Comparison of ENCODE assay signal across 25 cellular contexts in the genomic region with DNA sequence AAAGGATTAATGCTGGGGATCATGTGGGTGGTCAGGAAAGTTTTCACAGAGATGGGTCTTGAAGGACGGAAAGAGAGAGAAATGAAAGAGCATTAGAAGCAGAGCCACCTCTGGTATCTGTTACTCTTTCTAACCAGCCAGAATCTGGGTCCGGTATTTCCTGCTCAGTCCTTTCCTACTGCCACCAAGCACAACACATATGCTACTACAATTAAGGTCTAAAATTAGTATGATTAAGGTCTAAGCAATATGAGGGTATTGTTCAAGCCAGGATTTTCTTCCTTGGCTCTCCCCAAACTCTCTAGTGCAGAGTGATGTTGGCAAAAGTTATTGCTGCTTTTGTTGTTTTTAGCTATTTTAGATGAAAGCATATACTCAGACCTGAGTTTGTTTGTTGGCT.
"Had no signal": no experiment of that assay in that cellular context is flagged by ENCODE, and none has a peak within 500 bp of the region (broad histone marks: within the 10 kb centered on the region; RNA-seq: fewer than 3 reads in every experiment).

No MANE protein-coding gene starts in this region.

- H3K9me3 Mint-ChIP-seq: activated B cell treated with CpG ODN at 0.5 μM for 24 hours; activated naive CD4-positive, alpha-beta T cell treated with anti-CD3 and anti-CD28 coated beads, Interleukin-2, amount 10 ng/mL, durations not matched to agents 7 days and 5 days; activated naive CD8-positive, alpha-beta T cell treated with anti-CD3 and anti-CD28 coated beads for 36 hours; activated T-helper 17 cell treated with anti-CD3 and anti-CD28 coated beads, Interleukin-2, amount 50 U/mL, for 72 hours; T-cell had no signal

- H3K4me3 Mint-ChIP-seq: activated B cell treated with CpG ODN at 0.5 μM for 24 hours; activated CD4-positive, alpha-beta T cell treated with anti-CD3 and anti-CD28 coated beads, Interleukin-2, amount 10 ng/mL, durations not matched to agents 24 days and 14 days; activated CD8-positive, alpha-beta memory T cell treated with anti-CD3 and anti-CD28 coated beads, Interleukin-2, amount 10 ng/mL, durations not matched to agents 7 days and 5 days; activated naive CD4-positive, alpha-beta T cell treated with anti-CD3 and anti-CD28 coated beads, Interleukin-2, amount 10 ng/mL, durations not matched to agents 7 days and 5 days; activated naive CD8-positive, alpha-beta T cell treated with anti-CD3 and anti-CD28 coated beads for 36 hours; activated T-helper 17 cell treated with anti-CD3 and anti-CD28 coated beads, Interleukin-2, amount 50 U/mL, for 72 hours; T-cell had no signal

- H3K27ac Mint-ChIP-seq: activated B cell treated with CpG ODN at 0.5 μM for 24 hours; activated CD4-positive, alpha-beta T cell treated with anti-CD3 and anti-CD28 coated beads, Interleukin-2, amount 10 ng/mL, durations not matched to agents 24 days and 14 days; activated CD8-positive, alpha-beta memory T cell treated with anti-CD3 and anti-CD28 coated beads, Interleukin-2, amount 10 ng/mL, durations not matched to agents 7 days and 5 days; activated naive CD4-positive, alpha-beta T cell treated with anti-CD3 and anti-CD28 coated beads, Interleukin-2, amount 10 ng/mL, durations not matched to agents 7 days and 5 days; activated naive CD8-positive, alpha-beta T cell treated with anti-CD3 and anti-CD28 coated beads for 36 hours; activated T-helper 17 cell treated with anti-CD3 and anti-CD28 coated beads, Interleukin-2, amount 50 U/mL, for 72 hours; T-cell had no signal

- ATAC-seq: activated CD8-positive, alpha-beta memory T cell treated with anti-CD3 and anti-CD28 coated beads, Interleukin-2, amount 10 ng/mL, durations not matched to agents 7 days and 5 days; activated T-helper 17 cell treated with anti-CD3 and anti-CD28 coated beads, Interleukin-2, amount 50 U/mL, for 72 hours; PC-3; T-cell had no signal

- H3K27ac ChIP-seq: SK-N-MC had no signal

- H3K4me3 ChIP-seq: SK-N-MC had no signal

- H3K4me1 Mint-ChIP-seq: activated B cell treated with CpG ODN at 0.5 μM for 24 hours; activated T-helper 17 cell treated with anti-CD3 and anti-CD28 coated beads, Interleukin-2, amount 50 U/mL, for 72 hours had no signal

- DNase-seq: activated B cell treated with CpG ODN at 0.5 μM for 24 hours; activated CD4-positive, alpha-beta T cell treated with anti-CD3 and anti-CD28 coated beads for 1 hour; activated CD4-positive, alpha-beta T cell treated with anti-CD3 and anti-CD28 coated beads, Interleukin-2, amount 10 ng/mL, durations not matched to agents 24 days and 14 days; activated CD4-positive, alpha-beta T cell treated with anti-CD3 and anti-CD28 coated beads, Interleukin-2, amount 50 U/mL, for 48 hours; activated CD8-positive, alpha-beta memory T cell treated with anti-CD3 and anti-CD28 coated beads, Interleukin-2, amount 10 ng/mL, durations not matched to agents 7 days and 5 days; activated gamma-delta T cell treated with Interleukin-2 at 50 U/mL for 16 hours; activated naive CD4-positive, alpha-beta T cell treated with anti-CD3 and anti-CD28 coated beads, Interleukin-2, amount 10 ng/mL, durations not matched to agents 7 days and 5 days; activated naive CD8-positive, alpha-beta T cell treated with anti-CD3 and anti-CD28 coated beads for 36 hours; activated T-cell treated with anti-CD3 and anti-CD28 coated beads for 4 hours; activated T-cell treated with anti-CD3 and anti-CD28 coated beads, Interleukin-2, amount 50 U/mL, for 48 hours; caudate nucleus; NCI-H1048; NCI-H146; NCI-H187 treated with DMSO at 0.1 percent for 48 hours; NCI-H2081 treated with DMSO at 0.1 percent for 48 hours; NCI-H446; NCI-H524; PC-3; T-cell; T-helper 2 cell; T1000 had no signal

- FAIRE-seq: RCC 7860, TTC549 had no signal

- H3K27me3 Mint-ChIP-seq: activated B cell treated with CpG ODN at 0.5 μM for 24 hours; activated CD4-positive, alpha-beta T cell treated with anti-CD3 and anti-CD28 coated beads, Interleukin-2, amount 10 ng/mL, durations not matched to agents 24 days and 14 days; activated CD8-positive, alpha-beta memory T cell treated with anti-CD3 and anti-CD28 coated beads, Interleukin-2, amount 10 ng/mL, durations not matched to agents 7 days and 5 days; activated naive CD4-positive, alpha-beta T cell treated with anti-CD3 and anti-CD28 coated beads, Interleukin-2, amount 10 ng/mL, durations not matched to agents 7 days and 5 days; activated T-helper 17 cell treated with anti-CD3 and anti-CD28 coated beads, Interleukin-2, amount 50 U/mL, for 72 hours; T-cell had no signal

- H3K36me3 Mint-ChIP-seq: T-cell had no signal
